ENCODE assay signal across 8 cellular contexts in genomic region chr3:195983880-195984279, GRCh38.
DNase-seq lines count a peak whose midpoint lies in the region; ATAC-seq and TF ChIP-seq lines count a peak whose summit lies in the region.
"Not testable (repeated sequence)": the region's sequence is repeated elsewhere in the genome, so short reads cannot be mapped to it uniquely, and the experiment has no call there.

No MANE protein-coding gene starts in this region.

- not testable (repeated sequence) for TF ChIP-seq CTCF in NB4 (IDR thresholded peaks at IDR 0.05; ENCODE audit: low read depth, low read length); endothelial cell (IDR thresholded peaks at IDR 0.05; ENCODE audit: unreplicated experiment); lower lobe of right lung (IDR thresholded peaks at IDR 0.05); testis (IDR thresholded peaks at IDR 0.05)

- H3K36me3 ChIP-seq in lower lobe of right lung, result peaks cover 27% of the 10 kb centered on the region
- peaks cover 27 to 28% of the 10 kb centered on the region in 2 experiments for H3K36me3 ChIP-seq in trophoblast cell (ENCODE audit: control insufficient read depth in 1 of 2, insufficient read depth in 2 of 2, low read length in 2 of 2)
- not testable (repeated sequence) for H3K36me3 ChIP-seq in testis (ENCODE audit: low read depth, missing control alignments)

- peaks cover 13% of the 10 kb centered on the region for H3K36me3 Mint-ChIP-seq in activated CD4-positive, alpha-beta T cell treated with anti-CD3 and anti-CD28 coated beads, Interleukin-2, amount 10 ng/mL, durations not matched to agents 24 days and 14 days (ENCODE audit: low read depth)
- not testable (repeated sequence) for H3K36me3 Mint-ChIP-seq in activated naive CD8-positive, alpha-beta T cell treated with anti-CD3 and anti-CD28 coated beads, Interleukin-2, amount 10 ng/mL, durations not matched to agents 7 days and 5 days; endothelial cell (ENCODE audit: low read depth, unreplicated experiment)

- TF ChIP-seq POLR2A in NB4 (IDR thresholded peaks at IDR 0.05; ENCODE audit: extremely low read depth, insufficient read length); testis (IDR thresholded peaks at IDR 0.05): not testable (repeated sequence)

- H3K23ac ChIP-seq in trophoblast cell (ENCODE audit: low read length), result not testable (repeated sequence)

- H4K8ac ChIP-seq in trophoblast cell (ENCODE audit: low read depth, low read length), result not testable (repeated sequence)

- not testable (repeated sequence) for H2BK12ac ChIP-seq in trophoblast cell (ENCODE audit: low read length)

- H3K27me3 Mint-ChIP-seq in activated CD4-positive, alpha-beta T cell treated with anti-CD3 and anti-CD28 coated beads, Interleukin-2, amount 10 ng/mL, durations not matched to agents 24 days and 14 days; activated naive CD8-positive, alpha-beta T cell treated with anti-CD3 and anti-CD28 coated beads, Interleukin-2, amount 10 ng/mL, durations not matched to agents 7 days and 5 days; endothelial cell (ENCODE audit: unreplicated experiment): not testable (repeated sequence)

- WGBS in trophoblast cell (ENCODE audit: extremely low coverage, insufficient coverage, insufficient read length), result no CpG with 5 or more reads among the region's 16 CpGs
- 89 to 92% methylated on average over 16 of the region's 16 CpGs for WGBS in testis, 2 donors

- H3K4me2 ChIP-seq in trophoblast cell (ENCODE audit: low read length), result not testable (repeated sequence)

- H2BK120ac ChIP-seq in trophoblast cell (ENCODE audit: insufficient read depth, low read length, poor library complexity), result not testable (repeated sequence)

- not testable (repeated sequence) for H3K79me2 ChIP-seq in trophoblast cell (ENCODE audit: control insufficient read depth, insufficient read depth, low read length, poor library complexity)

- H4K12ac ChIP-seq in trophoblast cell (ENCODE audit: low read depth, low read length), result not testable (repeated sequence)

- H2AK5ac ChIP-seq in trophoblast cell (ENCODE audit: low read length), result not testable (repeated sequence)

- H3K9ac ChIP-seq in trophoblast cell (ENCODE audit: low read length), result not testable (repeated sequence)

- not testable (repeated sequence) for H3K9me3 ChIP-seq in lower lobe of right lung; trophoblast cell (ENCODE audit: insufficient read depth, low read depth, low read length); testis

- not testable (repeated sequence) for H3K18ac ChIP-seq in trophoblast cell (ENCODE audit: low read length)

- not testable (repeated sequence) for H3K79me1 ChIP-seq in trophoblast cell (ENCODE audit: low read length)

- H3K4me1 ChIP-seq in lower lobe of right lung; trophoblast cell (ENCODE audit: control insufficient read depth in 1 of 2, insufficient read depth in 2 of 2, low read length in 2 of 2); testis: not testable (repeated sequence)

- H2AFZ ChIP-seq in trophoblast cell (ENCODE audit: insufficient read depth, low read length, poor library complexity), result not testable (repeated sequence)

- not testable (repeated sequence) for H3K4ac ChIP-seq in trophoblast cell (ENCODE audit: low read depth, low read length)

- H3K4me3 ChIP-seq in NB4 (ENCODE audit: low read depth, low read length); lower lobe of right lung; trophoblast cell (ENCODE audit: low read depth, low read length); testis: not testable (repeated sequence)

- DNase-seq in NB4 (ENCODE audit: low read depth) (peak; percentile 65), trophoblast cell (peak; percentile 30 to 35), testis (peak; percentile 12)
- peak; percentile 54 for DNase-seq in activated CD4-positive, alpha-beta T cell treated with anti-CD3 and anti-CD28 coated beads, Interleukin-2, amount 10 ng/mL, durations not matched to agents 24 days and 14 days
- peak; percentile 19 for DNase-seq in activated naive CD8-positive, alpha-beta T cell treated with anti-CD3 and anti-CD28 coated beads, Interleukin-2, amount 10 ng/mL, durations not matched to agents 7 days and 5 days
- not testable (repeated sequence) for DNase-seq in endothelial cell (ENCODE audit: low spot score); left ventricle myocardium superior; lower lobe of right lung

- not testable (repeated sequence) for H3K27ac ChIP-seq in lower lobe of right lung; trophoblast cell (ENCODE audit: low read depth, low read length); testis

- not testable (repeated sequence) for H3K4me1 Mint-ChIP-seq in activated CD4-positive, alpha-beta T cell treated with anti-CD3 and anti-CD28 coated beads, Interleukin-2, amount 10 ng/mL, durations not matched to agents 24 days and 14 days; activated naive CD8-positive, alpha-beta T cell treated with anti-CD3 and anti-CD28 coated beads, Interleukin-2, amount 10 ng/mL, durations not matched to agents 7 days and 5 days; endothelial cell (ENCODE audit: unreplicated experiment)

- not testable (repeated sequence) for H3K27me3 ChIP-seq in lower lobe of right lung (ENCODE audit: low read depth); trophoblast cell (ENCODE audit: insufficient read depth, low read length); testis

- POLR2A ChIA-PET in activated naive CD8-positive, alpha-beta T cell treated with anti-CD3 and anti-CD28 coated beads, Interleukin-2, amount 10 ng/mL, durations not matched to agents 7 days and 5 days (lab: Charles Lee), result not testable (repeated sequence)

- not testable (repeated sequence) for ATAC-seq in activated naive CD8-positive, alpha-beta T cell treated with anti-CD3 and anti-CD28 coated beads, Interleukin-2, amount 10 ng/mL, durations not matched to agents 7 days and 5 days (ENCODE audit: low read depth)
- ATAC-seq in left ventricle myocardium superior, result peak; percentile 10
- ATAC-seq in lower lobe of right lung, result peak; percentile 19 to 45

- H3K9me3 Mint-ChIP-seq in activated CD4-positive, alpha-beta T cell treated with anti-CD3 and anti-CD28 coated beads, Interleukin-2, amount 10 ng/mL, durations not matched to agents 24 days and 14 days; activated naive CD8-positive, alpha-beta T cell treated with anti-CD3 and anti-CD28 coated beads, Interleukin-2, amount 10 ng/mL, durations not matched to agents 7 days and 5 days; endothelial cell (ENCODE audit: unreplicated experiment): not testable (repeated sequence)

- intact Hi-C loops in activated CD4-positive, alpha-beta T cell treated with anti-CD3 and anti-CD28 coated beads, Interleukin-2, amount 10 ng/mL, durations not matched to agents 24 days and 14 days (cut with micrococcal nuclease); left ventricle myocardium superior (cut with micrococcal nuclease); lower lobe of right lung (cut with DNase I); testis (cut with DNase I; ENCODE audit: low total_unique reads): not testable (repeated sequence)

- not testable (repeated sequence) for H3K27ac Mint-ChIP-seq in activated CD4-positive, alpha-beta T cell treated with anti-CD3 and anti-CD28 coated beads, Interleukin-2, amount 10 ng/mL, durations not matched to agents 24 days and 14 days; activated naive CD8-positive, alpha-beta T cell treated with anti-CD3 and anti-CD28 coated beads, Interleukin-2, amount 10 ng/mL, durations not matched to agents 7 days and 5 days
- H3K27ac Mint-ChIP-seq in endothelial cell (ENCODE audit: unreplicated experiment), result peak overlapping the region; percentile 42

- not testable (repeated sequence) for H2BK5ac ChIP-seq in trophoblast cell (ENCODE audit: low read depth, low read length, poor library complexity)

- H3K4me3 Mint-ChIP-seq in activated CD4-positive, alpha-beta T cell treated with anti-CD3 and anti-CD28 coated beads, Interleukin-2, amount 10 ng/mL, durations not matched to agents 24 days and 14 days; activated naive CD8-positive, alpha-beta T cell treated with anti-CD3 and anti-CD28 coated beads, Interleukin-2, amount 10 ng/mL, durations not matched to agents 7 days and 5 days: not testable (repeated sequence)
- H3K4me3 Mint-ChIP-seq in endothelial cell (ENCODE audit: unreplicated experiment), result peak overlapping the region; percentile 74

- H3K14ac ChIP-seq in trophoblast cell (ENCODE audit: low read length), result not testable (repeated sequence)

- H4K91ac ChIP-seq in trophoblast cell (ENCODE audit: low read depth, low read length), result not testable (repeated sequence)
